Comparison of ENCODE assay signal across 1 cellular context in the genomic region with DNA sequence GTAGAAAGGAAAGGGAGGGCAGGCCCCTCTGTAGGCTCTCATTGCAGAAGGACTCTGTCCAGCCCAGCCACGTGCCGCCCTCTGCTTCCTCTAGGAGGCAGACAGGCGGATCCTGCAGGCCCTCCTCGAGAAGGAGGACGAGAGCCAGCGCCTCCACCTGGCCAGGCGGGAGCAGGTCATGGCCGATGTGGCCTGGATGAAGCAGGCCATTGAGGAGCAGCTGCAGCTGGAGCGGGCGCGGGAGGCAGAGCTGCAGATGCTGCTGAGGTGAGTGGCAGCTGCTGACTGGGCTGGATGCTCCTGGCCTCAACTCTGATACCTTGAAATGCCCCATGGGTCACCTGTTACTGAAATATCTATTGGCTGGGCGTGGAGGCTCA.
A peak's percentile ranks its signal among the peaks of the same experiment; 100 is the strongest.
TF ChIP-seq lines count a peak whose summit lies in the region.

No MANE protein-coding gene starts in this region.

TF ChIP-seq in HepG2, 621 proteins besides CTCF, POLR2A, EP300 and RAD21 (continued from another document):
- TF ChIP-seq MIXL1 (CRISPR knock-in tag; IDR thresholded peaks at IDR 0.05): no peak
- TF ChIP-seq ZNF619 (CRISPR knock-in tag; IDR thresholded peaks at IDR 0.05): no peak
- TF ChIP-seq, protein P1, sequence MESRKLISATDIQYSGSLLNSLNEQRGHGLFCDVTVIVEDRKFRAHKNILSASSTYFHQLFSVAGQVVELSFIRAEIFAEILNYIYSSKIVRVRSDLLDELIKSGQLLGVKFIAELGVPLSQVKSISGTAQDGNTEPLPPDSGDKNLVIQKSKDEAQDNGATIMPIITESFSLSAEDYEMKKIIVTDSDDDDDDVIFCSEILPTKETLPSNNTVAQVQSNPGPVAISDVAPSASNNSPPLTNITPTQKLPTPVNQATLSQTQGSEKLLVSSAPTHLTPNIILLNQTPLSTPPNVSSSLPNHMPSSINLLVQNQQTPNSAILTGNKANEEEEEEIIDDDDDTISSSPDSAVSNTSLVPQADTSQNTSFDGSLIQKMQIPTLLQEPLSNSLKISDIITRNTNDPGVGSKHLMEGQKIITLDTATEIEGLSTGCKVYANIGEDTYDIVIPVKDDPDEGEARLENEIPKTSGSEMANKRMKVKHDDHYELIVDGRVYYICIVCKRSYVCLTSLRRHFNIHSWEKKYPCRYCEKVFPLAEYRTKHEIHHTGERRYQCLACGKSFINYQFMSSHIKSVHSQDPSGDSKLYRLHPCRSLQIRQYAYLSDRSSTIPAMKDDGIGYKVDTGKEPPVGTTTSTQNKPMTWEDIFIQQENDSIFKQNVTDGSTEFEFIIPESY (CRISPR knock-in tag; IDR thresholded peaks at IDR 0.05): peak; percentile 76
- 0 out of 2 replicates have a peak, but pooled peaks have one; percentile 39 for TF ChIP-seq ADNP (CRISPR knock-in tag; IDR thresholded peaks at IDR 0.05)
- peak; percentile 41; the same call in 1 of the 2 replicates for TF ChIP-seq NFKB2 (CRISPR knock-in tag; IDR thresholded peaks at IDR 0.05; ENCODE audit: borderline replicate concordance)
- no peak for TF ChIP-seq SATB2 (CRISPR knock-in tag; IDR thresholded peaks at IDR 0.05)
- peak; percentile 81 for TF ChIP-seq ZMYM4 (CRISPR knock-in tag; IDR thresholded peaks at IDR 0.05)
- TF ChIP-seq, protein P2, sequence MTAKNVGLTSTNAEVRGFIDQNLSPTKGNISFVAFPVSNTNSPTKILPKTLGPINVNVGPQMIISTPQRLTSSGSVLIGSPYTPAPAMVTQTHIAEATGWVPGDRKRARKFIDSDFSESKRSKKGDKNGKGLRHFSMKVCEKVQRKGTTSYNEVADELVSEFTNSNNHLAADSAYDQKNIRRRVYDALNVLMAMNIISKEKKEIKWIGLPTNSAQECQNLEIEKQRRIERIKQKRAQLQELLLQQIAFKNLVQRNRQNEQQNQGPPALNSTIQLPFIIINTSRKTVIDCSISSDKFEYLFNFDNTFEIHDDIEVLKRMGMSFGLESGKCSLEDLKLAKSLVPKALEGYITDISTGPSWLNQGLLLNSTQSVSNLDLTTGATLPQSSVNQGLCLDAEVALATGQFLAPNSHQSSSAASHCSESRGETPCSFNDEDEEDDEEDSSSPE (CRISPR knock-in tag; IDR thresholded peaks at IDR 0.05): peak; percentile 48; the same call in 1 of the 2 replicates
- TF ChIP-seq HDAC2 (CRISPR knock-in tag; IDR thresholded peaks at IDR 0.05): peak; percentile 18; the same call in 1 of the 2 replicates
- no peak for TF ChIP-seq SNAPC2 (CRISPR knock-in tag; IDR thresholded peaks at IDR 0.05)
- TF ChIP-seq ZBTB38 (CRISPR knock-in tag; IDR thresholded peaks at IDR 0.05): peak; percentile 76
- peak; percentile 49; the same call in 1 of the 2 replicates for TF ChIP-seq ZFY (CRISPR knock-in tag; IDR thresholded peaks at IDR 0.05)
- TF ChIP-seq IRF2 (CRISPR knock-in tag; IDR thresholded peaks at IDR 0.05): peak; percentile 23; the same call in 1 of the 2 replicates
- TF ChIP-seq KDM6A (CRISPR knock-in tag; IDR thresholded peaks at IDR 0.05; ENCODE audit: low read depth): no peak
- TF ChIP-seq POGZ (CRISPR knock-in tag; IDR thresholded peaks at IDR 0.05): 0 out of 2 replicates have a peak, but pooled peaks have one; percentile 40
- TF ChIP-seq, protein P3, sequence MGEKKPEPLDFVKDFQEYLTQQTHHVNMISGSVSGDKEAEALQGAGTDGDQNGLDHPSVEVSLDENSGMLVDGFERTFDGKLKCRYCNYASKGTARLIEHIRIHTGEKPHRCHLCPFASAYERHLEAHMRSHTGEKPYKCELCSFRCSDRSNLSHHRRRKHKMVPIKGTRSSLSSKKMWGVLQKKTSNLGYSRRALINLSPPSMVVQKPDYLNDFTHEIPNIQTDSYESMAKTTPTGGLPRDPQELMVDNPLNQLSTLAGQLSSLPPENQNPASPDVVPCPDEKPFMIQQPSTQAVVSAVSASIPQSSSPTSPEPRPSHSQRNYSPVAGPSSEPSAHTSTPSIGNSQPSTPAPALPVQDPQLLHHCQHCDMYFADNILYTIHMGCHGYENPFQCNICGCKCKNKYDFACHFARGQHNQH (CRISPR knock-in tag; IDR thresholded peaks at IDR 0.05): 0 out of 2 replicates have a peak, but pooled peaks have one; percentile 36
- TF ChIP-seq MYC (CRISPR knock-in tag; IDR thresholded peaks at IDR 0.05; ENCODE audit: borderline replicate concordance): peak; percentile 76; the same call in 1 of the 2 replicates
- no peak for TF ChIP-seq ZBTB42 (CRISPR knock-in tag; IDR thresholded peaks at IDR 0.05)
- no peak for TF ChIP-seq SP1 (IDR thresholded peaks at IDR 0.05)
- TF ChIP-seq SP1 (CRISPR knock-in tag; IDR thresholded peaks at IDR 0.05): 0 out of 2 replicates have a peak, but pooled peaks have one; percentile 9
- no peak for TF ChIP-seq HOXA9 (CRISPR knock-in tag; IDR thresholded peaks at IDR 0.05; ENCODE audit: borderline replicate concordance)
- peak; percentile 99 for TF ChIP-seq KLF12 (CRISPR knock-in tag; IDR thresholded peaks at IDR 0.05; ENCODE audit: borderline replicate concordance)
- TF ChIP-seq ATF7-NPFF (CRISPR knock-in tag; IDR thresholded peaks at IDR 0.05; ENCODE audit: low read depth): no peak
- TF ChIP-seq ZMAT3 (CRISPR knock-in tag; conservative IDR thresholded peaks at IDR 0.05): 0 out of 2 replicates have a peak, but pooled peaks have one; percentile 36
- TF ChIP-seq, protein P4, sequence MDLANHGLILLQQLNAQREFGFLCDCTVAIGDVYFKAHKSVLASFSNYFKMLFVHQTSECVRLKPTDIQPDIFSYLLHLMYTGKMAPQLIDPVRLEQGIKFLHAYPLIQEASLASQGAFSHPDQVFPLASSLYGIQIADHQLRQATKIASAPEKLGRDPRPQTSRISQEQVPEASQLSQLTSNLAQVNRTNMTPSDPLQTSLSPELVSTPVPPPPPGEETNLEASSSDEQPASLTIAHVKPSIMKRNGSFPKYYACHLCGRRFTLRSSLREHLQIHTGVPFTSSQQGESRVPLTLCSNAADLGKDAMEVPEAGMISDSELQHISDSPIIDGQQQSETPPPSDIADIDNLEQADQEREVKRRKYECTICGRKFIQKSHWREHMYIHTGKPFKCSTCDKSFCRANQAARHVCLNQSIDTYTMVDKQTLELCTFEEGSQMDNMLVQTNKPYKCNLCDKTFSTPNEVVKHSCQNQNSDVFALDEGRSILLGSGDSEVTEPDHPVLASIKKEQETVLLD (CRISPR knock-in tag; IDR thresholded peaks at IDR 0.05; ENCODE audit: low read depth): no peak
- peak; percentile 45; the same call in 1 of the 2 replicates for TF ChIP-seq ZNF768 (CRISPR knock-in tag; IDR thresholded peaks at IDR 0.05)
- TF ChIP-seq, protein P5, sequence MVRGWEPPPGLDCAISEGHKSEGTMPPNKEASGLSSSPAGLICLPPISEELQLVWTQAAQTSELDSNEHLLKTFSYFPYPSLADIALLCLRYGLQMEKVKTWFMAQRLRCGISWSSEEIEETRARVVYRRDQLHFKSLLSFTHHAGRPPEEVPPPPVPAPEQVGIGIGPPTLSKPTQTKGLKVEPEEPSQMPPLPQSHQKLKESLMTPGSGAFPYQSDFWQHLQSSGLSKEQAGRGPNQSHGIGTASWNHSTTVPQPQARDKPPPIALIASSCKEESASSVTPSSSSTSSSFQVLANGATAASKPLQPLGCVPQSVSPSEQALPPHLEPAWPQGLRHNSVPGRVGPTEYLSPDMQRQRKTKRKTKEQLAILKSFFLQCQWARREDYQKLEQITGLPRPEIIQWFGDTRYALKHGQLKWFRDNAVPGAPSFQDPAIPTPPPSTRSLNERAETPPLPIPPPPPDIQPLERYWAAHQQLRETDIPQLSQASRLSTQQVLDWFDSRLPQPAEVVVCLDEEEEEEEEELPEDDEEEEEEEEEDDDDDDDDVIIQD (CRISPR knock-in tag; IDR thresholded peaks at IDR 0.05; ENCODE audit: low read depth): peak; percentile 75; the same call in 1 of the 2 replicates
- TF ChIP-seq EED (CRISPR knock-in tag; IDR thresholded peaks at IDR 0.05): no peak
- TF ChIP-seq, protein P6, sequence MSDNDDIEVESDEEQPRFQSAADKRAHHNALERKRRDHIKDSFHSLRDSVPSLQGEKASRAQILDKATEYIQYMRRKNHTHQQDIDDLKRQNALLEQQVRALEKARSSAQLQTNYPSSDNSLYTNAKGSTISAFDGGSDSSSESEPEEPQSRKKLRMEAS (IDR thresholded peaks at IDR 0.05): peak; percentile 82
- TF ChIP-seq, protein P7, sequence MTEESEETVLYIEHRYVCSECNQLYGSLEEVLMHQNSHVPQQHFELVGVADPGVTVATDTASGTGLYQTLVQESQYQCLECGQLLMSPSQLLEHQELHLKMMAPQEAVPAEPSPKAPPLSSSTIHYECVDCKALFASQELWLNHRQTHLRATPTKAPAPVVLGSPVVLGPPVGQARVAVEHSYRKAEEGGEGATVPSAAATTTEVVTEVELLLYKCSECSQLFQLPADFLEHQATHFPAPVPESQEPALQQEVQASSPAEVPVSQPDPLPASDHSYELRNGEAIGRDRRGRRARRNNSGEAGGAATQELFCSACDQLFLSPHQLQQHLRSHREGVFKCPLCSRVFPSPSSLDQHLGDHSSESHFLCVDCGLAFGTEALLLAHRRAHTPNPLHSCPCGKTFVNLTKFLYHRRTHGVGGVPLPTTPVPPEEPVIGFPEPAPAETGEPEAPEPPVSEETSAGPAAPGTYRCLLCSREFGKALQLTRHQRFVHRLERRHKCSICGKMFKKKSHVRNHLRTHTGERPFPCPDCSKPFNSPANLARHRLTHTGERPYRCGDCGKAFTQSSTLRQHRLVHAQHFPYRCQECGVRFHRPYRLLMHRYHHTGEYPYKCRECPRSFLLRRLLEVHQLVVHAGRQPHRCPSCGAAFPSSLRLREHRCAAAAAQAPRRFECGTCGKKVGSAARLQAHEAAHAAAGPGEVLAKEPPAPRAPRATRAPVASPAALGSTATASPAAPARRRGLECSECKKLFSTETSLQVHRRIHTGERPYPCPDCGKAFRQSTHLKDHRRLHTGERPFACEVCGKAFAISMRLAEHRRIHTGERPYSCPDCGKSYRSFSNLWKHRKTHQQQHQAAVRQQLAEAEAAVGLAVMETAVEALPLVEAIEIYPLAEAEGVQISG (CRISPR knock-in tag; IDR thresholded peaks at IDR 0.05): peak; percentile 80
- TF ChIP-seq ZFP62 (CRISPR knock-in tag; IDR thresholded peaks at IDR 0.05): no peak
- TF ChIP-seq NFYC (CRISPR knock-in tag; IDR thresholded peaks at IDR 0.05): no peak
- TF ChIP-seq ZNF562 (CRISPR knock-in tag; IDR thresholded peaks at IDR 0.05; ENCODE audit: borderline replicate concordance): no peak
- no peak for TF ChIP-seq SOX13 (IDR thresholded peaks at IDR 0.05)
- TF ChIP-seq SOX13 (CRISPR knock-in tag; conservative IDR thresholded peaks at IDR 0.05 in 1 of 2, IDR thresholded peaks at IDR 0.05 in 1 of 2): no peak
